ENCODE assay signal across 10 cellular contexts in the genomic region with DNA sequence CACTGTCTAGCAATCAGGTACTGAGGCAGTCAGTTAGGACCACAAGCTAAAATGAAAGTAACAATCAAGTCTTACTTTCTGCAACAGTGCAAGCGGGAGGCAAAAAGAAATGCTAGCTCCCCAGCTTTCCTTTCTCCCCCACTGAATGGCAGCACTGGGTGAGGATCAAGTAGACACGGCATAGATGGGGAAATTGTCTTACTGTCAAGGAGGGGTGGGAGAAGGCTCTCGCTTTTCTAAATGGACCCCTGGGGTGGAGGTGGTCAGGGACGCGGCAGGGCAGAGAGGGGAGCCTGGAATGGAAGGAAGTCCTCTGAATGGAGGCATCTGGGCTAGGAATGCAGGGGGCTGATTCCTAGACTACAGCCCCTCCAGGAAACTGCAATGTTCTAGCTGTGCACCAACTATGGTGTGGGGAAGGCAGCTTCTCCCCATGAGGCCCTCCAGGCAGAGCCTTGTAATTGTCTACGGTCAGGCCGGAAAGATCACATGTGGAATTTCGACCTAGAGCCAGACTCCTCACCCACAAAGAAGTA. TPM values are rescaled to one million over a fixed set of nuclear protein-coding genes. Genes with fewer than 3 reads are reported as not detected.
A peak's percentile ranks its signal among the peaks of the same experiment; 100 is the strongest.
DNase-seq lines count a peak whose midpoint lies in the region; ATAC-seq and TF ChIP-seq lines count a peak whose summit lies in the region.
"Had no signal": no experiment of that assay in that cellular context is flagged by ENCODE, and none has a peak within 500 bp of the region (broad histone marks: within the 10 kb centered on the region; RNA-seq: fewer than 3 reads in every experiment).

No MANE protein-coding gene starts in this region.

- no peaks in the 10 kb centered on the region for H3K36me3 ChIP-seq in CD4-positive, CD25-positive, alpha-beta regulatory T cell (ENCODE audit: control insufficient read depth, insufficient read depth, low read length)
- H3K36me3 ChIP-seq in HUES64 (ENCODE audit: insufficient read depth, low read length) (no peaks in the 10 kb centered on the region), muscle layer of duodenum (ENCODE audit: control insufficient read depth in 1 of 2, insufficient read depth in 2 of 2, low read length in 2 of 2) (no peaks in the 10 kb centered on the region), upper lobe of right lung (no peaks in the 10 kb centered on the region)

- CTCF ChIA-PET in Calu3 (lab: Charles Lee) = no interaction called here

- H3K4me1 ChIP-seq in CD4-positive, CD25-positive, alpha-beta regulatory T cell (ENCODE audit: control insufficient read depth, insufficient read depth, low read length, poor library complexity, severe bottlenecking) = peaks cover 4% of the 10 kb centered on the region
- H3K4me1 ChIP-seq in HUES64 (ENCODE audit: insufficient read depth, low read length) (peaks cover 38% of the 10 kb centered on the region), muscle layer of duodenum (ENCODE audit: control insufficient read depth in 1 of 2, insufficient read depth in 2 of 2, low read length in 2 of 2) (peaks cover 0 to 11% of the 10 kb centered on the region in 2 donors), upper lobe of right lung (no peaks in the 10 kb centered on the region)

- DNase-seq in CD4-positive, CD25-positive, alpha-beta regulatory T cell = no peak
- DNase-seq in choroid plexus epithelial cell (ENCODE audit: low read depth) = peak; percentile 56
- DNase-seq in NCI-H187 treated with DMSO at 0.1 percent for 48 hours (lab: John Stamatoyannopoulos, UW) = no peak
- no peak for DNase-seq in upper lobe of right lung
- DNase-seq in Calu3 = no peak
- DNase-seq: DMS53 had no signal

- peak overlapping the region; percentile 1; the same call in 1 of the 2 replicates for H3K9ac ChIP-seq in HUES64 (ENCODE audit: low read depth, low read length)
- H3K9ac ChIP-seq: KMS-11 had no signal

- peak overlapping the region in 2 of 3 donors; percentile 6 to 43 for H3K27ac Mint-ChIP-seq in CD4-positive, CD25-positive, alpha-beta regulatory T cell
- H3K27ac Mint-ChIP-seq in Calu3 (ENCODE audit: unreplicated experiment) = no peak overlapping the region

- no peaks in the 10 kb centered on the region for H3K27me3 ChIP-seq in CD4-positive, CD25-positive, alpha-beta regulatory T cell (ENCODE audit: control insufficient read depth, insufficient read depth, low read length)
- H3K27me3 ChIP-seq in HUES64 (ENCODE audit: insufficient read depth, low read length) (no peaks in the 10 kb centered on the region), muscle layer of duodenum (ENCODE audit: low read depth, low read length) (no peaks in the 10 kb centered on the region), upper lobe of right lung (no peaks in the 10 kb centered on the region)

- intact Hi-C loops in upper lobe of right lung (cut with DNase I) = no loop called here
- intact Hi-C loops in Calu3 (cut with micrococcal nuclease; ENCODE audit: unreplicated experiment) = no loop called here

- H3K36me3 Mint-ChIP-seq in CD4-positive, CD25-positive, alpha-beta regulatory T cell = peaks cover 4% of the 10 kb centered on the region
- H3K36me3 Mint-ChIP-seq in Calu3 (ENCODE audit: insufficient read depth, unreplicated experiment) = no peaks in the 10 kb centered on the region

- no peak overlapping the region for H3K4me3 ChIP-seq in CD4-positive, CD25-positive, alpha-beta regulatory T cell (ENCODE audit: low read depth, low read length)
- peak overlapping the region; percentile 2; the same call in 1 of the 2 replicates for H3K4me3 ChIP-seq in HUES64 (ENCODE audit: low read length)
- H3K4me3 ChIP-seq in choroid plexus epithelial cell (ENCODE audit: low read depth, low read length) = peak overlapping the region; percentile 51
- H3K4me3 ChIP-seq in muscle layer of duodenum (ENCODE audit: low read depth in 1 of 2, low read length in 2 of 2) = peak overlapping the region; percentile 20 to 23
- H3K4me3 ChIP-seq in upper lobe of right lung = no peak overlapping the region

- no peaks in the 10 kb centered on the region for H3K27me3 Mint-ChIP-seq in CD4-positive, CD25-positive, alpha-beta regulatory T cell
- H3K27me3 Mint-ChIP-seq in Calu3 (ENCODE audit: unreplicated experiment) = no peaks in the 10 kb centered on the region

- WGBS in HUES64 = 23% methylated on average over 8 of the region's 8 CpGs

- peak; percentile 10 for TF ChIP-seq CTCF in choroid plexus epithelial cell (conservative IDR thresholded peaks at IDR 0.05; ENCODE audit: low read depth, low read length)
- TF ChIP-seq CTCF in upper lobe of right lung (IDR thresholded peaks at IDR 0.05) = no peak
- TF ChIP-seq CTCF in Calu3 (IDR thresholded peaks at IDR 0.05; ENCODE audit: unreplicated experiment) = no peak

- H3K4me1 Mint-ChIP-seq in CD4-positive, CD25-positive, alpha-beta regulatory T cell = peaks cover 23 to 29% (median 28%) of the 10 kb centered on the region in 4 donors
- H3K4me1 Mint-ChIP-seq in Calu3 (ENCODE audit: low read depth, unreplicated experiment) = peaks cover 14% of the 10 kb centered on the region

- peak overlapping the region in 2 of 4 donors; percentile 22 to 28 for H3K4me3 Mint-ChIP-seq in CD4-positive, CD25-positive, alpha-beta regulatory T cell
- H3K4me3 Mint-ChIP-seq in Calu3 (ENCODE audit: low read depth, unreplicated experiment) = no peak overlapping the region

- BruUV-seq in Calu3 (replicated peaks; lab: Mats Ljungman, UMichigan) = no TSS peak

- no peak for ATAC-seq in CD4-positive, CD25-positive, alpha-beta regulatory T cell (ENCODE audit: low read depth in 2 of 2)
- ATAC-seq in HG03175 (IDR thresholded peaks at IDR 0.05; ENCODE audit: unreplicated experiment) = no peak
- no peak for ATAC-seq in upper lobe of right lung

- no peaks in the 10 kb centered on the region for H3K9me3 ChIP-seq in CD4-positive, CD25-positive, alpha-beta regulatory T cell (ENCODE audit: control insufficient read depth in 2 of 2, low read length in 2 of 2)
- H3K9me3 ChIP-seq in HUES64 (ENCODE audit: insufficient read depth, low read depth, low read length) = no peaks in the 10 kb centered on the region
- no peaks in the 10 kb centered on the region for H3K9me3 ChIP-seq in muscle layer of duodenum (ENCODE audit: control insufficient read depth in 1 of 2, low read length in 2 of 2)
- no peaks in the 10 kb centered on the region for H3K9me3 ChIP-seq in upper lobe of right lung

- H3K27ac ChIP-seq in CD4-positive, CD25-positive, alpha-beta regulatory T cell (ENCODE audit: insufficient read depth, low read length, poor library complexity, severe bottlenecking) = no peak overlapping the region
- H3K27ac ChIP-seq in HUES64 (ENCODE audit: low read depth, low read length) (peak overlapping the region; percentile 53; the same call in 1 of the 2 replicates), muscle layer of duodenum (ENCODE audit: low read length) (no peak overlapping the region), upper lobe of right lung (no peak overlapping the region)
- H3K27ac ChIP-seq: KMS-11 had no signal

- peaks cover 0 to 6% (median 0%) of the 10 kb centered on the region in 7 donors for H3K9me3 Mint-ChIP-seq in CD4-positive, CD25-positive, alpha-beta regulatory T cell
- H3K9me3 Mint-ChIP-seq in Calu3 (ENCODE audit: low read depth, unreplicated experiment) = peaks cover 3% of the 10 kb centered on the region

RNA-seq across cellular contexts. Expression of gene METTL8, which starts 24.3 kb away (rescaled TPM):
- 19.7 TPM for total RNA-seq in CD4-positive, CD25-positive, alpha-beta regulatory T cell
- polyA plus RNA-seq in CD4-positive, CD25-positive, alpha-beta regulatory T cell = 10 to 100 TPM; 12.6 to 27.3 (median 19.9) TPM
- polyA plus RNA-seq in HUES64 (2013, experiment 1 of 2) = 36.3 TPM
- polyA plus RNA-seq in HUES64 (2013, experiment 2 of 2) = 34.1 TPM
- total RNA-seq in upper lobe of right lung (18.2 TPM), Calu3 (2022) (21.6 and 22.4 TPM in 2 replicates)

RNA-seq across cellular contexts. Expression of gene DCAF17, which starts 24.5 kb away (rescaled TPM):
- 18.4 TPM for total RNA-seq in CD4-positive, CD25-positive, alpha-beta regulatory T cell
- polyA plus RNA-seq in CD4-positive, CD25-positive, alpha-beta regulatory T cell = 10 to 100 TPM; 10.3 to 16.0 (median 12.3) TPM
- polyA plus RNA-seq in HUES64 (2013, experiment 1 of 2) = 13.1 TPM
- polyA plus RNA-seq in HUES64 (2013, experiment 2 of 2) = 13.8 TPM
- total RNA-seq in upper lobe of right lung = 11.3 TPM
- total RNA-seq in Calu3 (2022) = 11.9 and 13.1 TPM in 2 replicates

Comparison
In these comparisons a context has a peak if more than half of its experiments do, and no peak if none do; other contexts are left out.
1. H3K4me3 ChIP-seq: peak in HUES64 (single experiment), choroid plexus epithelial cell (single experiment) and muscle layer of duodenum (2 of 2); none in CD4-positive, CD25-positive, alpha-beta regulatory T cell (single experiment) and upper lobe of right lung (single experiment).